In the genomic region with DNA sequence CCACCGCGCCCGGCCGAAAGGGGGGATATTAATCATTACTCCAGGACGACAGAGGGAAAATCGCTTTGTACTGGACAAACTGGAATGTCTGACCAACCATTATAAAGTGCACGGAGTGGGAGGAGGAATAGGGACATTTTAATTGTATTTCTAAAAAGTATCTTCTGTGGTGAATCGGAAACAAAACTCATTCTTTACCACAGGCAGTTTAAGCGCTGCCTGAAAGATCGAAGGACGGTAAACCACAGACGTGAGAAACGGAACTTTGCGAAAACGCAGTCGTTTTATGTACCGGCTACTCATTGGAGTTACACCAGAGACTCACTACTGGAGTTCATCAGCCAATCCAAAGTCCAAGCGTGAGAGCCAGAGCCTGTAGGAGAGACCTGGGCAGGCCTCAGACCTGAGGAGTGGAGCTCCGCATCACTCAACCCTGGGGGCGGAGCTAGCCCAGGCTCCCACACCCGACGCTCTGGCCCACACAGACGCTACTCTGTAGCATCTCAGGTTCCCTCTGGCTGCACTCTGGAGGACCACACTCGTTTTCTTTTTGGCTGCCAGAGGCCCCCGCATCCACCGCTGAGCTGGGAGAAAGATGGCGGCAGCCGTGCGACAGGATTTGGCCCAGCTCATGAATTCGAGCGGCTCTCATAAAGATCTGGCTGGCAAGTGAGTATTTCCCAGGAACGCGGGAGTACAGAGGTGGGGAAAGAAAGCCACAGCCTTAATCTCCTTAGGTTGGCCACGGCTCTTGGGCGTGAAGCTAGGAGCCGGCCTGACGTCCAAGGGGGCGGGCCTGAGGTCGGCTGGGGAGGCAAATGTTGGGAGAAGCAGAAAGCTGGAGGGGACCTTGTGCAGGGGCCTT, we compare ENCODE assay signal across 1 cellular context.
A peak's percentile ranks its signal among the peaks of the same experiment; 100 is the strongest.
TF ChIP-seq lines count a peak whose summit lies in the region.

Gene COPS4 (plus strand): TSS at position 554 of the 865 bp plus-strand sequence. CDS start 42 bp downstream, at position 596.

TF ChIP-seq in HepG2, 621 proteins besides CTCF, POLR2A, EP300 and RAD21 (continued from another document and continues in another):
- TF ChIP-seq, protein P1, sequence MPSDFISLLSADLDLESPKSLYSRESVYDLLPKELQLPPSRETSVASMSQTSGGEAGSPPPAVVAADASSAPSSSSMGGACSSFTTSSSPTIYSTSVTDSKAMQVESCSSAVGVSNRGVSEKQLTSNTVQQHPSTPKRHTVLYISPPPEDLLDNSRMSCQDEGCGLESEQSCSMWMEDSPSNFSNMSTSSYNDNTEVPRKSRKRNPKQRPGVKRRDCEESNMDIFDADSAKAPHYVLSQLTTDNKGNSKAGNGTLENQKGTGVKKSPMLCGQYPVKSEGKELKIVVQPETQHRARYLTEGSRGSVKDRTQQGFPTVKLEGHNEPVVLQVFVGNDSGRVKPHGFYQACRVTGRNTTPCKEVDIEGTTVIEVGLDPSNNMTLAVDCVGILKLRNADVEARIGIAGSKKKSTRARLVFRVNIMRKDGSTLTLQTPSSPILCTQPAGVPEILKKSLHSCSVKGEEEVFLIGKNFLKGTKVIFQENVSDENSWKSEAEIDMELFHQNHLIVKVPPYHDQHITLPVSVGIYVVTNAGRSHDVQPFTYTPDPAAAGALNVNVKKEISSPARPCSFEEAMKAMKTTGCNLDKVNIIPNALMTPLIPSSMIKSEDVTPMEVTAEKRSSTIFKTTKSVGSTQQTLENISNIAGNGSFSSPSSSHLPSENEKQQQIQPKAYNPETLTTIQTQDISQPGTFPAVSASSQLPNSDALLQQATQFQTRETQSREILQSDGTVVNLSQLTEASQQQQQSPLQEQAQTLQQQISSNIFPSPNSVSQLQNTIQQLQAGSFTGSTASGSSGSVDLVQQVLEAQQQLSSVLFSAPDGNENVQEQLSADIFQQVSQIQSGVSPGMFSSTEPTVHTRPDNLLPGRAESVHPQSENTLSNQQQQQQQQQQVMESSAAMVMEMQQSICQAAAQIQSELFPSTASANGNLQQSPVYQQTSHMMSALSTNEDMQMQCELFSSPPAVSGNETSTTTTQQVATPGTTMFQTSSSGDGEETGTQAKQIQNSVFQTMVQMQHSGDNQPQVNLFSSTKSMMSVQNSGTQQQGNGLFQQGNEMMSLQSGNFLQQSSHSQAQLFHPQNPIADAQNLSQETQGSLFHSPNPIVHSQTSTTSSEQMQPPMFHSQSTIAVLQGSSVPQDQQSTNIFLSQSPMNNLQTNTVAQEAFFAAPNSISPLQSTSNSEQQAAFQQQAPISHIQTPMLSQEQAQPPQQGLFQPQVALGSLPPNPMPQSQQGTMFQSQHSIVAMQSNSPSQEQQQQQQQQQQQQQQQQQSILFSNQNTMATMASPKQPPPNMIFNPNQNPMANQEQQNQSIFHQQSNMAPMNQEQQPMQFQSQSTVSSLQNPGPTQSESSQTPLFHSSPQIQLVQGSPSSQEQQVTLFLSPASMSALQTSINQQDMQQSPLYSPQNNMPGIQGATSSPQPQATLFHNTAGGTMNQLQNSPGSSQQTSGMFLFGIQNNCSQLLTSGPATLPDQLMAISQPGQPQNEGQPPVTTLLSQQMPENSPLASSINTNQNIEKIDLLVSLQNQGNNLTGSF (CRISPR knock-in tag; IDR thresholded peaks at IDR 0.05) = no peak
- TF ChIP-seq CBX5 (CRISPR knock-in tag; IDR thresholded peaks at IDR 0.05; ENCODE audit: borderline replicate concordance) (no peak; the same call in none of the 2 replicates), ZNF816 (CRISPR knock-in tag; IDR thresholded peaks at IDR 0.05; ENCODE audit: borderline replicate concordance) (no peak), SALL1 (CRISPR knock-in tag; IDR thresholded peaks at IDR 0.05) (peak; percentile 86), ZNF557 (CRISPR knock-in tag; IDR thresholded peaks at IDR 0.05) (no peak), AKAP8 (CRISPR knock-in tag; IDR thresholded peaks at IDR 0.05) (no peak), E2F1 (CRISPR knock-in tag; IDR thresholded peaks at IDR 0.05) (no peak; the same call in 1 of the 2 replicates), DR1 (CRISPR knock-in tag; IDR thresholded peaks at IDR 0.05) (peak; percentile 89), STAT5B (CRISPR knock-in tag; IDR thresholded peaks at IDR 0.05) (no peak), ZNF570 (CRISPR knock-in tag; IDR thresholded peaks at IDR 0.05; ENCODE audit: borderline replicate concordance) (no peak), MZF1 (CRISPR knock-in tag; IDR thresholded peaks at IDR 0.05; ENCODE audit: borderline replicate concordance) (no peak), DNMT1 (CRISPR knock-in tag; IDR thresholded peaks at IDR 0.05) (0 out of 2 replicates have a peak, but pooled peaks have one; percentile 18), ZFX (CRISPR knock-in tag; IDR thresholded peaks at IDR 0.05; ENCODE audit: low read depth) (peak; percentile 92), ZNF687 (CRISPR knock-in tag; IDR thresholded peaks at IDR 0.05) (peak; percentile 83), GABPB1 (CRISPR knock-in tag; IDR thresholded peaks at IDR 0.05) (peak; percentile 90), GATAD2A (CRISPR knock-in tag; IDR thresholded peaks at IDR 0.05) (peak; percentile 82), SNAPC5 (CRISPR knock-in tag; IDR thresholded peaks at IDR 0.05; ENCODE audit: borderline replicate concordance) (no peak), FOXA3 (CRISPR knock-in tag; IDR thresholded peaks at IDR 0.05) (peak; percentile 59), ZMYM4 (CRISPR knock-in tag; IDR thresholded peaks at IDR 0.05) (peak; percentile 98), MED8 (CRISPR knock-in tag; IDR thresholded peaks at IDR 0.05; ENCODE audit: insufficient replicate concordance) (peak; percentile 92), NFYC (CRISPR knock-in tag; IDR thresholded peaks at IDR 0.05) (peak; percentile 90), MIXL1 (CRISPR knock-in tag; IDR thresholded peaks at IDR 0.05) (peak; percentile 87), ZC3H4 (CRISPR knock-in tag; IDR thresholded peaks at IDR 0.05; ENCODE audit: borderline replicate concordance) (peak; percentile 39), ZFAT (CRISPR knock-in tag; conservative IDR thresholded peaks at IDR 0.05) (no peak), SOX5 (CRISPR knock-in tag; IDR thresholded peaks at IDR 0.05; ENCODE audit: borderline replicate concordance) (peak; percentile 71; the same call in 1 of the 2 replicates), NFKBIZ (CRISPR knock-in tag; IDR thresholded peaks at IDR 0.05) (no peak), HNRNPUL1 (IDR thresholded peaks at IDR 0.05; ENCODE audit: low read depth, low read length) (no peak), FOXM1 (CRISPR knock-in tag; IDR thresholded peaks at IDR 0.05) (no peak), MEF2D (CRISPR knock-in tag; IDR thresholded peaks at IDR 0.05) (peak; percentile 53; the same call in 1 of the 2 replicates), MLLT10 (CRISPR knock-in tag; IDR thresholded peaks at IDR 0.05) (no peak), FOXK1 (CRISPR knock-in tag; IDR thresholded peaks at IDR 0.05; ENCODE audit: borderline replicate concordance, low read depth) (peak; percentile 84; the same call in 1 of the 2 replicates), ESRRA (CRISPR knock-in tag; IDR thresholded peaks at IDR 0.05; ENCODE audit: low read depth) (peak; percentile 39; the same call in 1 of the 2 replicates), ZNF335 (CRISPR knock-in tag; IDR thresholded peaks at IDR 0.05) (peak; percentile 80), ATF4 (CRISPR knock-in tag; IDR thresholded peaks at IDR 0.05) (no peak; a peak in 1 of 4 replicates), ZNF772 (CRISPR knock-in tag; IDR thresholded peaks at IDR 0.05) (peak; percentile 89), HIC2 (CRISPR knock-in tag; IDR thresholded peaks at IDR 0.05; ENCODE audit: low read depth) (no peak), GATAD1 (CRISPR knock-in tag; IDR thresholded peaks at IDR 0.05) (peak; percentile 97), SAFB2 (CRISPR knock-in tag; IDR thresholded peaks at IDR 0.05; ENCODE audit: borderline replicate concordance, low read depth) (no peak; the same call in 1 of the 2 replicates), BRCA1 (CRISPR knock-in tag; IDR thresholded peaks at IDR 0.05) (peak; percentile 82; the same call in 1 of the 2 replicates), BATF2 (CRISPR knock-in tag; IDR thresholded peaks at IDR 0.05) (no peak), ZNF17 (CRISPR knock-in tag; IDR thresholded peaks at IDR 0.05) (no peak)
- TF ChIP-seq, protein P2, sequence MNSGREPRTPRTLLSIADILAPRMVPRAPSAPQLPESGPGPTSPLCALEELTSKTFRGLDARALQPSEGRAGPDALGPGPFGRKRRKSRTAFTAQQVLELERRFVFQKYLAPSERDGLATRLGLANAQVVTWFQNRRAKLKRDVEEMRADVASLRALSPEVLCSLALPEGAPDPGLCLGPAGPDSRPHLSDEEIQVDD (CRISPR knock-in tag; IDR thresholded peaks at IDR 0.05; ENCODE audit: borderline replicate concordance) = no peak
